Comparison of ENCODE assay signal across 15 cellular contexts in the genomic region with DNA sequence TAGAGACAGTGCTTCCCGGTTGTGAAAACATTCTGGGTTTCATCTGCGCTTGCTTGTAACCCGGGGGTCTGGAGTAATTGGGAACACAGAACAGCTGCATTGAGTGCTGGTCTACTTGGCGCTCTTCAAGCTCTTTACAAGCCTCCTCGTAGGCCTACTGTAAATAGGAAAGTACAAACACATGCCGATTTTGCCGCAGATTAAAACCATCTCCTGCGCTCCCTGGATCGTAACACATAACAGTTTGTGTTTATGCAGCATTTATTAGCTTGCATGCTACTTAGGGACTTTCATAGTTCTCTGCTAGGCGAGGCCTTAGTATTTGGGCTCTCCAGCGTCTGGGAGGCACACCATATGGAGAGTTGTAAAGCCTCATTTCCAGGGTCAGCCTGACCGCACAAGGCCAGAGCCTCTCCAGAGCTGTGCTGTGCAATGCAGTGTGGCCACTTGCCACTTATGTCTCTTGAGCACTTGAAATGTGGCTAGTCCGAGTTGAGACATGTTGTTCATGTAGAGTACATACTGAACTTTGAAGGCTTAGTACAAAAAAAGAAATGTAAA.
DNase-seq lines count a peak whose midpoint lies in the region; ATAC-seq and TF ChIP-seq lines count a peak whose summit lies in the region.
"Had no signal": no experiment of that assay in that cellular context is flagged by ENCODE, and none has a peak within 500 bp of the region (broad histone marks: within the 10 kb centered on the region; RNA-seq: fewer than 3 reads in every experiment).

No MANE protein-coding gene starts in this region.

- 69 to 77% methylated on average over 13 of the region's 13 CpGs for WGBS in lung, 2 donors
- 42 to 55% methylated on average over 13 of the region's 13 CpGs for WGBS in testis, 2 donors

- peaks cover 6 to 36% of the 10 kb centered on the region in 2 donors for H3K4me1 ChIP-seq in lung (ENCODE audit: control insufficient read depth in 2 of 2, insufficient read depth in 2 of 2, low read length in 2 of 2)
- H3K4me1 ChIP-seq in testis: peaks cover 41% of the 10 kb centered on the region
- no peaks in the 10 kb centered on the region for H3K4me1 ChIP-seq in Karpas-422 (ENCODE audit: low read length)
- H3K4me1 ChIP-seq in effector memory CD4-positive, alpha-beta T cell (ENCODE audit: control insufficient read depth, insufficient read depth, low read length, poor library complexity, severe bottlenecking): no peaks in the 10 kb centered on the region

- H3K27me3 ChIP-seq in lung (ENCODE audit: control insufficient read depth, insufficient read depth) (no peaks in the 10 kb centered on the region), testis (no peaks in the 10 kb centered on the region), Karpas-422 (ENCODE audit: low read length) (no peaks in the 10 kb centered on the region)
- H3K27me3 ChIP-seq in effector memory CD4-positive, alpha-beta T cell (replicated peaks; ENCODE audit: control insufficient read depth, insufficient read depth, low read length, poor library complexity, severe bottlenecking): no peaks in the 10 kb centered on the region
- H3K27me3 ChIP-seq: BE2C, cardiac muscle cell had no signal

- H3K36me3 ChIP-seq in lung (ENCODE audit: control insufficient read depth in 2 of 2, insufficient read depth in 2 of 2, low read length in 2 of 2) (no peaks in the 10 kb centered on the region), testis (ENCODE audit: low read depth, missing control alignments) (no peaks in the 10 kb centered on the region), Karpas-422 (ENCODE audit: insufficient read depth, low read length) (no peaks in the 10 kb centered on the region)
- H3K36me3 ChIP-seq in effector memory CD4-positive, alpha-beta T cell (ENCODE audit: control insufficient read depth, insufficient read depth, low read length): no peaks in the 10 kb centered on the region
- H3K36me3 ChIP-seq: BE2C, cardiac muscle cell had no signal

- TF ChIP-seq CTCF in LNCaP clone FGC (IDR thresholded peaks at IDR 0.05; ENCODE audit: control insufficient read depth, extremely low read depth, insufficient read depth): no peak
- TF ChIP-seq CTCF in lung (IDR thresholded peaks at IDR 0.05; ENCODE audit: control extremely low read depth, extremely low read depth): no peak
- no peak for TF ChIP-seq CTCF in testis (IDR thresholded peaks at IDR 0.05)

- no peak overlapping the region for H3K4me2 ChIP-seq in Karpas-422 (ENCODE audit: low read depth, low read length, poor library complexity, severe bottlenecking)

- no peaks in the 10 kb centered on the region for H3K9me3 Mint-ChIP-seq in dendritic cell treated with granulocyte-macrophage colony-stimulating factor and Interleukin-4, amounts not matched to agents 40 ng/mL and 50 ng/mL, for 4 days
- H3K9me3 Mint-ChIP-seq: activated naive CD4-positive, alpha-beta T cell treated with anti-CD3 and anti-CD28 coated beads, Interleukin-2, amount 50 U/mL, for 24 hours; stimulated activated naive CD8-positive, alpha-beta T cell treated with anti-CD3 and anti-CD28 coated beads, Interleukin-15, amount 100 ng/mL, for 72 hours had no signal

- no peaks in the 10 kb centered on the region for H3K27me3 Mint-ChIP-seq in dendritic cell treated with granulocyte-macrophage colony-stimulating factor and Interleukin-4, amounts not matched to agents 40 ng/mL and 50 ng/mL, for 4 days
- H3K27me3 Mint-ChIP-seq: activated naive CD4-positive, alpha-beta T cell treated with anti-CD3 and anti-CD28 coated beads, Interleukin-2, amount 50 U/mL, for 24 hours; stimulated activated naive CD8-positive, alpha-beta T cell treated with anti-CD3 and anti-CD28 coated beads, Interleukin-15, amount 100 ng/mL, for 72 hours had no signal

- H4K20me1 ChIP-seq in Karpas-422 (ENCODE audit: insufficient read depth, low read depth, low read length): no peaks in the 10 kb centered on the region

- H3K27ac ChIP-seq in lung (ENCODE audit: low read depth in 1 of 2, low read length in 1 of 2) (peak overlapping the region; percentile 73 to 80), testis (no peak overlapping the region), Karpas-422 (ENCODE audit: low read length) (no peak overlapping the region)
- no peak overlapping the region for H3K27ac ChIP-seq in effector memory CD4-positive, alpha-beta T cell (ENCODE audit: insufficient read depth, low read length, poor library complexity, severe bottlenecking)
- H3K27ac ChIP-seq: cardiac muscle cell had no signal

- no peaks in the 10 kb centered on the region for H3K36me3 Mint-ChIP-seq in dendritic cell treated with granulocyte-macrophage colony-stimulating factor and Interleukin-4, amounts not matched to agents 40 ng/mL and 50 ng/mL, for 4 days (ENCODE audit: low read depth)
- H3K36me3 Mint-ChIP-seq: activated naive CD4-positive, alpha-beta T cell treated with anti-CD3 and anti-CD28 coated beads, Interleukin-2, amount 50 U/mL, for 24 hours had no signal

- DNase-seq in LNCaP clone FGC (ENCODE audit: low read depth): peak; percentile 95
- DNase-seq in lung (ENCODE audit: low spot score): no peak
- peak; percentile 49 for DNase-seq in testis
- no peak for DNase-seq in Karpas-422
- DNase-seq in effector memory CD4-positive, alpha-beta T cell: no peak
- DNase-seq in HCEC 1CT: no peak
- no peak for DNase-seq in NCI-H2107 (lab: John Stamatoyannopoulos, UW)
- DNase-seq: BE2C; KG1; NCI-H1417; NCI-H345; stimulated activated naive CD8-positive, alpha-beta T cell treated with anti-CD3 and anti-CD28 coated beads, Interleukin-15, amount 100 ng/mL, for 72 hours had no signal

- H2AFZ ChIP-seq in Karpas-422 (ENCODE audit: low read length): no peak overlapping the region

- TF ChIP-seq POLR2A in testis (IDR thresholded peaks at IDR 0.05): no peak

- H3K9ac ChIP-seq in Karpas-422 (ENCODE audit: low read length): no peak overlapping the region

- intact Hi-C loops in dendritic cell treated with granulocyte-macrophage colony-stimulating factor and Interleukin-4, amounts not matched to agents 40 ng/mL and 50 ng/mL, for 4 days (cut with micrococcal nuclease): no loop called here
- intact Hi-C loops in testis (cut with DNase I; ENCODE audit: low total_unique reads): no loop called here

- no peak overlapping the region for H3K4me3 Mint-ChIP-seq in dendritic cell treated with granulocyte-macrophage colony-stimulating factor and Interleukin-4, amounts not matched to agents 40 ng/mL and 50 ng/mL, for 4 days
- H3K4me3 Mint-ChIP-seq: activated naive CD4-positive, alpha-beta T cell treated with anti-CD3 and anti-CD28 coated beads, Interleukin-2, amount 50 U/mL, for 24 hours; stimulated activated naive CD8-positive, alpha-beta T cell treated with anti-CD3 and anti-CD28 coated beads, Interleukin-15, amount 100 ng/mL, for 72 hours had no signal

- H3K9me2 ChIP-seq in Karpas-422 (replicated peaks; ENCODE audit: insufficient read depth, low read length): no peaks in the 10 kb centered on the region

- no peaks in the 10 kb centered on the region for H3K79me2 ChIP-seq in Karpas-422 (ENCODE audit: low read length)

- H3K4me1 Mint-ChIP-seq in dendritic cell treated with granulocyte-macrophage colony-stimulating factor and Interleukin-4, amounts not matched to agents 40 ng/mL and 50 ng/mL, for 4 days (ENCODE audit: low read depth): peaks cover 74% of the 10 kb centered on the region

- H3K27ac Mint-ChIP-seq in dendritic cell treated with granulocyte-macrophage colony-stimulating factor and Interleukin-4, amounts not matched to agents 40 ng/mL and 50 ng/mL, for 4 days: peak overlapping the region; percentile 87
- H3K27ac Mint-ChIP-seq: activated naive CD4-positive, alpha-beta T cell treated with anti-CD3 and anti-CD28 coated beads, Interleukin-2, amount 50 U/mL, for 24 hours; stimulated activated naive CD8-positive, alpha-beta T cell treated with anti-CD3 and anti-CD28 coated beads, Interleukin-15, amount 100 ng/mL, for 72 hours had no signal

- H3K4me3 ChIP-seq in LNCaP clone FGC (ENCODE audit: low read depth, low read length) (no peak overlapping the region), lung (no peak overlapping the region), testis (no peak overlapping the region), Karpas-422 (ENCODE audit: low read length) (no peak overlapping the region)
- H3K4me3 ChIP-seq in effector memory CD4-positive, alpha-beta T cell (ENCODE audit: insufficient read depth, low read depth, low read length, poor library complexity, severe bottlenecking): no peak overlapping the region
- H3K4me3 ChIP-seq: cardiac muscle cell had no signal

- H3K9me3 ChIP-seq in lung (ENCODE audit: control insufficient read depth in 2 of 2, insufficient read depth in 1 of 2, low read length in 1 of 2) (no peaks in the 10 kb centered on the region), testis (no peaks in the 10 kb centered on the region), Karpas-422 (ENCODE audit: low read length) (no peaks in the 10 kb centered on the region)
- no peaks in the 10 kb centered on the region for H3K9me3 ChIP-seq in effector memory CD4-positive, alpha-beta T cell (ENCODE audit: control insufficient read depth, low read length)
- H3K9me3 ChIP-seq: BE2C had no signal

- ATAC-seq in lung (ENCODE audit: insufficient read depth, low FRiP score): peak; percentile 23
- ATAC-seq: stimulated activated naive CD8-positive, alpha-beta T cell treated with anti-CD3 and anti-CD28 coated beads, Interleukin-15, amount 100 ng/mL, for 72 hours had no signal

Comparison
In these comparisons a context has a peak if more than half of its experiments do, and no peak if none do; other contexts are left out.
1. DNase-seq: peak in LNCaP clone FGC (single experiment) and testis (single experiment); none in lung (single experiment), Karpas-422 (single experiment), effector memory CD4-positive, alpha-beta T cell (0 of 3), HCEC 1CT (single experiment) and NCI-H2107 (single experiment).
2. H3K27ac ChIP-seq: peak in lung (2 of 2); none in testis (0 of 2), Karpas-422 (single experiment) and effector memory CD4-positive, alpha-beta T cell (single experiment).